11 cellular contexts compared by ENCODE assay signal in genomic region chr20:32522525-32522774, GRCh38.
DNase-seq lines count a peak whose midpoint lies in the region; ATAC-seq and TF ChIP-seq lines count a peak whose summit lies in the region.
"Had no signal": no experiment of that assay in that cellular context is flagged by ENCODE, and none has a peak within 500 bp of the region (broad histone marks: within the 10 kb centered on the region; RNA-seq: fewer than 3 reads in every experiment).

No MANE protein-coding gene starts in this region.

- no peak overlapping the region for H2BK120ac ChIP-seq in mesenchymal stem cell (ENCODE audit: low read depth, low read length)

- no peak overlapping the region for H3K23ac ChIP-seq in mesenchymal stem cell (ENCODE audit: low read length in 2 of 2)

- peak; percentile 8 for ATAC-seq in GM23338
- peak; percentile 31 for ATAC-seq in SK-N-SH treated with all-trans-retinoic acid at 6 μM for 48 hours
- no peak for ATAC-seq in HG02571 (IDR thresholded peaks at IDR 0.05; ENCODE audit: unreplicated experiment)
- no peak for ATAC-seq in gastroesophageal sphincter

- H3K27ac Mint-ChIP-seq in GM23338, result no peak overlapping the region

- H3K36me3 ChIP-seq in GM23338 (ENCODE audit: insufficient read depth) (no peaks in the 10 kb centered on the region), mesenchymal stem cell (ENCODE audit: control insufficient read depth in 1 of 2, insufficient read depth in 2 of 2, low read depth in 1 of 2, low read length in 2 of 2) (peaks cover 0 to 4% of the 10 kb centered on the region in 2 experiments), gastroesophageal sphincter (peaks cover 0 to 13% of the 10 kb centered on the region in 2 donors)
- H3K36me3 ChIP-seq: pancreas, upper lobe of right lung had no signal

- H3K79me2 ChIP-seq in GM23338 (replicated peaks; ENCODE audit: insufficient read depth), result no peaks in the 10 kb centered on the region

- WGBS in mesenchymal stem cell, result 80% methylated on average over 2 of the region's 2 CpGs
- WGBS in gastroesophageal sphincter (ENCODE audit: low coverage in 1 of 2), 2 donors, result no CpG with 5 or more reads among the region's 2 CpGs

- H3K4me2 ChIP-seq in GM23338 (no peak overlapping the region; the same call in 1 of the 2 replicates), mesenchymal stem cell (ENCODE audit: low read length, poor library complexity, severe bottlenecking) (no peak overlapping the region)

- no peak overlapping the region for H3K4me3 ChIP-seq in GM23338
- no peak overlapping the region for H3K4me3 ChIP-seq in mesenchymal stem cell (ENCODE audit: insufficient read depth in 1 of 2, low read depth in 1 of 2, low read length in 2 of 2)
- no peak overlapping the region for H3K4me3 ChIP-seq in gastroesophageal sphincter
- H3K4me3 ChIP-seq: pancreas, upper lobe of right lung had no signal

- peak; percentile 51 for DNase-seq in NCI-H345 (lab: John Stamatoyannopoulos, UW)
- DNase-seq in NCI-H345 treated with DMSO at 0.1 percent for 48 hours (lab: John Stamatoyannopoulos, UW; ENCODE audit: unreplicated experiment), result no peak
- DNase-seq in GM23338 (ENCODE audit: low spot score), result no peak
- no peak for DNase-seq in mesenchymal stem cell
- DNase-seq in NK-92 treated with Interleukin-12 subunit alpha and Interleukin-12 subunit beta, amount 100 ng/mL, for 24 hours (lab: John Stamatoyannopoulos, UW), result no peak
- DNase-seq: GOT3, upper lobe of right lung had no signal

- H3K9me3 ChIP-seq in mesenchymal stem cell (ENCODE audit: control insufficient read depth, low read length), result no peaks in the 10 kb centered on the region
- H3K9me3 ChIP-seq in gastroesophageal sphincter, result no peaks in the 10 kb centered on the region
- H3K9me3 ChIP-seq: pancreas, upper lobe of right lung had no signal

- TF ChIP-seq POLR2A in gastroesophageal sphincter (IDR thresholded peaks at IDR 0.05), result no peak

- no peaks in the 10 kb centered on the region; the same call in 1 of the 2 replicates for H4K20me1 ChIP-seq in GM23338 (replicated peaks; ENCODE audit: insufficient read depth)

- peak overlapping the region in 1 of 2 experiments; percentile 21 for H3K18ac ChIP-seq in mesenchymal stem cell (ENCODE audit: low read depth in 1 of 2, low read length in 2 of 2)

- no peaks in the 10 kb centered on the region; the same call in 1 of the 2 replicates for H3F3A ChIP-seq in GM23338 (replicated peaks; ENCODE audit: low read depth)

- no peak overlapping the region for H3K4me3 Mint-ChIP-seq in GM23338

- H3K27ac ChIP-seq in GM23338 (ENCODE audit: low read depth) (no peak overlapping the region), mesenchymal stem cell (ENCODE audit: low read length, poor library complexity, severe bottlenecking) (no peak overlapping the region), gastroesophageal sphincter (no peak overlapping the region)
- H3K27ac ChIP-seq: pancreas, upper lobe of right lung had no signal

- peak overlapping the region; percentile 9 for H2BK15ac ChIP-seq in mesenchymal stem cell (ENCODE audit: low read depth, poor library complexity, severe bottlenecking)

- TF ChIP-seq EP300 in gastroesophageal sphincter (IDR thresholded peaks at IDR 0.05), result no peak

- no peak overlapping the region for H4K91ac ChIP-seq in mesenchymal stem cell (ENCODE audit: low read length)

- no peaks in the 10 kb centered on the region for H3K9me2 ChIP-seq in GM23338 (ENCODE audit: insufficient read depth)

- H2BK12ac ChIP-seq in mesenchymal stem cell (ENCODE audit: low read length in 2 of 2), result no peak overlapping the region

- H2BK5ac ChIP-seq in mesenchymal stem cell (ENCODE audit: low read depth, low read length, poor library complexity, severe bottlenecking), result no peak overlapping the region

- peaks cover 7% of the 10 kb centered on the region for H3K4me1 Mint-ChIP-seq in GM23338

- peak in 1 of 2 experiments; percentile 17; a peak in 1 of 4 replicates for TF ChIP-seq CTCF in GM23338 (conservative IDR thresholded peaks at IDR 0.05; ENCODE audit: low read depth in 2 of 2)
- no peak for TF ChIP-seq CTCF in gastroesophageal sphincter (IDR thresholded peaks at IDR 0.05)

- no peaks in the 10 kb centered on the region for H3K79me1 ChIP-seq in mesenchymal stem cell (replicated peaks; ENCODE audit: low read length, poor library complexity, severe bottlenecking)

- H3K4me1 ChIP-seq in GM23338 (ENCODE audit: insufficient read depth), result peaks cover 5% of the 10 kb centered on the region; the same call in 1 of the 2 replicates
- peaks cover 25% of the 10 kb centered on the region for H3K4me1 ChIP-seq in mesenchymal stem cell (ENCODE audit: control insufficient read depth, insufficient read depth, low read depth, low read length)
- H3K4me1 ChIP-seq in gastroesophageal sphincter, result peaks cover 0 to 38% (median 4%) of the 10 kb centered on the region in 3 donors

- H3K9ac ChIP-seq in mesenchymal stem cell (ENCODE audit: low read length), result no peak overlapping the region

- peaks cover 11% of the 10 kb centered on the region for H3K27me3 Mint-ChIP-seq in GM23338 (ENCODE audit: insufficient read depth, low read depth, poor library complexity)

- no peak overlapping the region for H4K8ac ChIP-seq in mesenchymal stem cell (ENCODE audit: low read length)

- H3K27me3 ChIP-seq in GM23338 (ENCODE audit: insufficient read depth), result no peaks in the 10 kb centered on the region
- H3K27me3 ChIP-seq in mesenchymal stem cell (ENCODE audit: control insufficient read depth in 1 of 2, insufficient read depth in 1 of 2, low read length in 2 of 2), result peaks cover under 1 to 20% of the 10 kb centered on the region in 2 experiments
- H3K27me3 ChIP-seq in gastroesophageal sphincter, result no peaks in the 10 kb centered on the region
- H3K27me3 ChIP-seq: pancreas, upper lobe of right lung had no signal

- H3K4ac ChIP-seq in mesenchymal stem cell (ENCODE audit: low read depth in 1 of 2, low read length in 2 of 2), result no peak overlapping the region

- no peak overlapping the region for H2AK5ac ChIP-seq in mesenchymal stem cell (ENCODE audit: low read length, severe bottlenecking)

- peak overlapping the region in 1 of 2 experiments; percentile 4 for H3K14ac ChIP-seq in mesenchymal stem cell (ENCODE audit: low read length in 2 of 2)

- H3K9me3 Mint-ChIP-seq in GM23338, result no peaks in the 10 kb centered on the region

- no peaks in the 10 kb centered on the region for H3K36me3 Mint-ChIP-seq in GM23338 (ENCODE audit: low read depth)

- H2AFZ ChIP-seq in GM23338 (no peak overlapping the region; the same call in 1 of the 2 replicates), mesenchymal stem cell (ENCODE audit: low read depth, low read length) (no peak overlapping the region)

TF ChIP-seq in GM23338, 12 proteins besides CTCF, POLR2A, EP300 and RAD21 (continues in another document):
- TF ChIP-seq EZH2phosphoT487 (IDR thresholded peaks at IDR 0.05; ENCODE audit: unreplicated experiment) (no peak), NANOG (IDR thresholded peaks at IDR 0.05; ENCODE audit: borderline replicate concordance) (no peak), ZNF331 (CRISPR knock-in tag; IDR thresholded peaks at IDR 0.05; ENCODE audit: low read depth) (no peak), ZNF114 (CRISPR knock-in tag; IDR thresholded peaks at IDR 0.05) (no peak), JUNB (IDR thresholded peaks at IDR 0.05; ENCODE audit: unreplicated experiment) (no peak), ETS1 (IDR thresholded peaks at IDR 0.05) (no peak)

TF ChIP-seq in SK-N-SH treated with all-trans-retinoic acid at 6 μM for 48 hours, 23 proteins besides CTCF, POLR2A, EP300 and RAD21 (continues in another document):
- no peak for TF ChIP-seq CSRNP3 (CRISPR knock-in tag; IDR thresholded peaks at IDR 0.05)
- no peak for TF ChIP-seq SNAI2 (CRISPR knock-in tag; IDR thresholded peaks at IDR 0.05)
- no peak for TF ChIP-seq ESRRG (CRISPR knock-in tag; IDR thresholded peaks at IDR 0.05)
- no peak for TF ChIP-seq CREB5 (CRISPR knock-in tag; IDR thresholded peaks at IDR 0.05; ENCODE audit: low read depth)
- no peak for TF ChIP-seq ZNF565 (CRISPR knock-in tag; conservative IDR thresholded peaks at IDR 0.05; ENCODE audit: low read depth)
- TF ChIP-seq ZNF8 (CRISPR knock-in tag; IDR thresholded peaks at IDR 0.05), result no peak
- no peak for TF ChIP-seq BACH2 (CRISPR knock-in tag; IDR thresholded peaks at IDR 0.05; ENCODE audit: borderline replicate concordance)
- TF ChIP-seq TCF4 (CRISPR knock-in tag; IDR thresholded peaks at IDR 0.05; ENCODE audit: borderline replicate concordance), result no peak

Comparison
In these comparisons a context has a peak if more than half of its experiments do, and no peak if none do; other contexts are left out.
1. ATAC-seq: peak in GM23338 (single experiment) and SK-N-SH treated with all-trans-retinoic acid at 6 μM for 48 hours (single experiment); none in HG02571 (single experiment) and gastroesophageal sphincter (single experiment).